Comparison of ENCODE assay signal across 40 cellular contexts in the genomic region with DNA sequence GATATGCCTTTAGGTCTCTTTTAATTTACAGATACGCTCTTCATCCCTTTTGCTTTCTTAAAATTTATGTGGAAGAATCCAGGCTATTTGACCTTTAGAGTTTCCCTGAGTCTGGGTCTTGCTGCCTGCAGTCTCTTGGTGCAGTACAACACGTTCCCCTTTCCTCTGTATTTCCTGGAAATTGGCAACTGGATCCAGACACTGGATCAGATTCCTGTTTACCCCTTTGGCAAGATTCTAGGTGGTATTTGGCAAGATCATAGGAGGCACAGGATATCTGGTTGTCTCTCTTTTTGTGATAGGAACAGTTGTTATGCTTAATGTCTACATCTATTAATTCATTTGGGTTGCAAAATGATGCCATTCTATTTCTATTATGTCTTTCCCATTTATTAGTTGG.
"Had no signal": no experiment of that assay in that cellular context is flagged by ENCODE, and none has a peak within 500 bp of the region (broad histone marks: within the 10 kb centered on the region; RNA-seq: fewer than 3 reads in every experiment).

No MANE protein-coding gene starts in this region.

- FAIRE-seq: astrocyte, bronchial epithelial cell had no signal

- H3K9me3 ChIP-seq: adrenal gland, ascending aorta, body of pancreas, breast epithelium had no signal

- H3K4me3 ChIP-seq: adrenal gland, ascending aorta, body of pancreas, breast epithelium, cardiac muscle cell had no signal

- H3K36me3 Mint-ChIP-seq: activated naive CD4-positive, alpha-beta T cell treated with anti-CD3 and anti-CD28 coated beads, Interleukin-2, amount 10 ng/mL, durations not matched to agents 7 days and 5 days; activated naive CD4-positive, alpha-beta T cell treated with anti-CD3 and anti-CD28 coated beads, Interleukin-2, amount 50 U/mL, for 24 hours; activated naive CD4-positive, alpha-beta T cell treated with anti-CD3 and anti-CD28 coated beads, Interleukin-2, amount 50 U/mL, for 72 hours; activated naive CD8-positive, alpha-beta T cell; activated naive CD8-positive, alpha-beta T cell treated with anti-CD3 and anti-CD28 coated beads for 36 hours; activated naive CD8-positive, alpha-beta T cell treated with anti-CD3 and anti-CD28 coated beads, Interleukin-2, amount 10 ng/mL, durations not matched to agents 7 days and 5 days; brain had no signal

- H3K36me3 ChIP-seq: adrenal gland, ascending aorta, brain microvascular endothelial cell, breast epithelium, cardiac muscle cell had no signal

- H3K27me3 ChIP-seq: adrenal gland, ascending aorta, body of pancreas, brain microvascular endothelial cell, breast epithelium, cardiac muscle cell had no signal

- H3K27ac ChIP-seq: adrenal gland, ascending aorta, body of pancreas, brain microvascular endothelial cell, breast epithelium, cardiac muscle cell had no signal

- ATAC-seq: activated naive CD4-positive, alpha-beta T cell treated with anti-CD3 and anti-CD28 coated beads, Interleukin-2, amount 50 U/mL, for 72 hours; activated naive CD8-positive, alpha-beta T cell treated with anti-CD3 and anti-CD28 coated beads, Interleukin-2, amount 50 U/mL, for 24 hours; activated T-cell treated with anti-CD3 and anti-CD28 coated beads, Interleukin-2, amount 50 U/mL, for 4 hours; activated T-cell treated with anti-CD3 and anti-CD28 coated beads, Interleukin-2, amount 50 U/mL, for 72 hours; activated T-helper 17 cell treated with anti-CD3 and anti-CD28 coated beads, Interleukin-2, amount 50 U/mL, for 72 hours; body of pancreas had no signal

- H3K4me1 ChIP-seq: ascending aorta, breast epithelium had no signal

- DNase-seq: activated effector memory CD4-positive, alpha-beta T cell treated with anti-CD3 and anti-CD28 coated beads, Interleukin-2, amount 50 U/mL, for 16 hours; activated effector memory CD4-positive, alpha-beta T cell treated with Interleukin-2 at 50 U/mL for 16 hours; activated gamma-delta T cell; activated gamma-delta T cell treated with Interleukin-2 at 50 U/mL for 16 hours; activated naive CD4-positive, alpha-beta T cell; activated naive CD4-positive, alpha-beta T cell treated with anti-CD3 and anti-CD28 coated beads for 36 hours; activated naive CD4-positive, alpha-beta T cell treated with anti-CD3 and anti-CD28 coated beads, Interleukin-2, amount 10 ng/mL, durations not matched to agents 7 days and 5 days; activated naive CD4-positive, alpha-beta T cell treated with anti-CD3 and anti-CD28 coated beads, Interleukin-2, amount 50 U/mL, for 16 hours; activated naive CD4-positive, alpha-beta T cell treated with Interleukin-2 at 50 U/mL for 16 hours; activated naive CD8-positive, alpha-beta T cell treated with anti-CD3 and anti-CD28 coated beads for 36 hours; activated naive CD8-positive, alpha-beta T cell treated with anti-CD3 and anti-CD28 coated beads, Interleukin-2, amount 10 ng/mL, durations not matched to agents 7 days and 5 days; activated naive CD8-positive, alpha-beta T cell treated with anti-CD3 and anti-CD28 coated beads, Interleukin-2, amount 50 U/mL, for 24 hours; activated T-cell treated with anti-CD3 and anti-CD28 coated beads, Interleukin-2, amount 50 U/mL, for 1 hour; activated T-cell treated with anti-CD3 and anti-CD28 coated beads, Interleukin-2, amount 50 U/mL, for 24 hours; activated T-cell treated with anti-CD3 and anti-CD28 coated beads, Interleukin-2, amount 50 U/mL, for 4 hours; activated T-cell treated with anti-CD3 and anti-CD28 coated beads, Interleukin-2, amount 50 U/mL, for 48 hours; activated T-cell treated with anti-CD3 and anti-CD28 coated beads, Interleukin-2, amount 50 U/mL, for 72 hours; adrenal gland; amniotic stem cell; amygdala; anterior cingulate cortex; aorta; body of pancreas; brain microvascular endothelial cell; caudate nucleus; central memory CD4-positive, alpha-beta T cell; cerebellar nuclear complex had no signal

- H3K27ac Mint-ChIP-seq: activated naive CD4-positive, alpha-beta T cell treated with anti-CD3 and anti-CD28 coated beads for 36 hours; activated naive CD4-positive, alpha-beta T cell treated with anti-CD3 and anti-CD28 coated beads, Interleukin-2, amount 10 ng/mL, durations not matched to agents 7 days and 5 days; activated naive CD4-positive, alpha-beta T cell treated with anti-CD3 and anti-CD28 coated beads, Interleukin-2, amount 50 U/mL, for 24 hours; activated naive CD4-positive, alpha-beta T cell treated with anti-CD3 and anti-CD28 coated beads, Interleukin-2, amount 50 U/mL, for 72 hours; activated naive CD8-positive, alpha-beta T cell; activated naive CD8-positive, alpha-beta T cell treated with anti-CD3 and anti-CD28 coated beads for 36 hours; activated naive CD8-positive, alpha-beta T cell treated with anti-CD3 and anti-CD28 coated beads, Interleukin-2, amount 10 ng/mL, durations not matched to agents 7 days and 5 days; activated naive CD8-positive, alpha-beta T cell treated with anti-CD3 and anti-CD28 coated beads, Interleukin-2, amount 50 U/mL, for 24 hours; activated T-cell treated with anti-CD3 and anti-CD28 coated beads, Interleukin-2, amount 50 U/mL, for 24 hours; activated T-cell treated with anti-CD3 and anti-CD28 coated beads, Interleukin-2, amount 50 U/mL, for 72 hours; activated T-helper 1 cell treated with anti-CD3 and anti-CD28 coated beads, Interleukin-12 subunit alpha, Interleukin-12 subunit beta, Interleukin-2, Interleukin-4 antibody, amounts not matched to agents 30 ng/mL and 10 ng/mL and 1 ng/mL, durations not matched to agents 14 hours and 24 hours and 36 hours; activated T-helper 17 cell treated with anti-CD3 and anti-CD28 coated beads, Interleukin-2, amount 50 U/mL, for 72 hours; activated T-helper 2 cell treated with anti-CD3 and anti-CD28 coated beads, Interferon-gamma antibody, Interleukin-2, Interleukin-4, amounts not matched to agents 10 μg/mL and 5 μg/mL and 100 μg/mL, durations not matched to agents 14 hours and 24 hours and 36 hours; brain had no signal

- H3K4me3 Mint-ChIP-seq: activated naive CD4-positive, alpha-beta T cell treated with anti-CD3 and anti-CD28 coated beads for 36 hours; activated naive CD4-positive, alpha-beta T cell treated with anti-CD3 and anti-CD28 coated beads, Interleukin-2, amount 10 ng/mL, durations not matched to agents 7 days and 5 days; activated naive CD4-positive, alpha-beta T cell treated with anti-CD3 and anti-CD28 coated beads, Interleukin-2, amount 50 U/mL, for 24 hours; activated naive CD8-positive, alpha-beta T cell; activated naive CD8-positive, alpha-beta T cell treated with anti-CD3 and anti-CD28 coated beads for 36 hours; activated naive CD8-positive, alpha-beta T cell treated with anti-CD3 and anti-CD28 coated beads, Interleukin-2, amount 10 ng/mL, durations not matched to agents 7 days and 5 days; activated naive CD8-positive, alpha-beta T cell treated with anti-CD3 and anti-CD28 coated beads, Interleukin-2, amount 50 U/mL, for 24 hours; activated T-cell treated with anti-CD3 and anti-CD28 coated beads, Interleukin-2, amount 50 U/mL, for 24 hours; activated T-cell treated with anti-CD3 and anti-CD28 coated beads, Interleukin-2, amount 50 U/mL, for 4 hours; activated T-cell treated with anti-CD3 and anti-CD28 coated beads, Interleukin-2, amount 50 U/mL, for 72 hours; activated T-helper 1 cell treated with anti-CD3 and anti-CD28 coated beads, Interleukin-12 subunit alpha, Interleukin-12 subunit beta, Interleukin-2, Interleukin-4 antibody, amounts not matched to agents 30 ng/mL and 10 ng/mL and 1 ng/mL, durations not matched to agents 14 hours and 24 hours and 36 hours; activated T-helper 17 cell treated with anti-CD3 and anti-CD28 coated beads, Interleukin-2, amount 50 U/mL, for 72 hours; brain; central memory CD8-positive, alpha-beta T cell had no signal

- H3K4me1 Mint-ChIP-seq: activated naive CD4-positive, alpha-beta T cell treated with anti-CD3 and anti-CD28 coated beads, Interleukin-2, amount 10 ng/mL, durations not matched to agents 7 days and 5 days; activated naive CD4-positive, alpha-beta T cell treated with anti-CD3 and anti-CD28 coated beads, Interleukin-2, amount 50 U/mL, for 24 hours; activated naive CD8-positive, alpha-beta T cell treated with anti-CD3 and anti-CD28 coated beads for 36 hours; activated naive CD8-positive, alpha-beta T cell treated with anti-CD3 and anti-CD28 coated beads, Interleukin-2, amount 10 ng/mL, durations not matched to agents 7 days and 5 days; central memory CD8-positive, alpha-beta T cell had no signal

- H3K9me3 Mint-ChIP-seq: activated naive CD4-positive, alpha-beta T cell treated with anti-CD3 and anti-CD28 coated beads for 36 hours; activated naive CD4-positive, alpha-beta T cell treated with anti-CD3 and anti-CD28 coated beads, Interleukin-2, amount 10 ng/mL, durations not matched to agents 7 days and 5 days; activated naive CD4-positive, alpha-beta T cell treated with anti-CD3 and anti-CD28 coated beads, Interleukin-2, amount 50 U/mL, for 24 hours; activated naive CD4-positive, alpha-beta T cell treated with anti-CD3 and anti-CD28 coated beads, Interleukin-2, amount 50 U/mL, for 72 hours; activated naive CD8-positive, alpha-beta T cell treated with anti-CD3 and anti-CD28 coated beads for 36 hours; activated naive CD8-positive, alpha-beta T cell treated with anti-CD3 and anti-CD28 coated beads, Interleukin-2, amount 10 ng/mL, durations not matched to agents 7 days and 5 days; activated naive CD8-positive, alpha-beta T cell treated with anti-CD3 and anti-CD28 coated beads, Interleukin-2, amount 50 U/mL, for 24 hours; activated T-cell treated with anti-CD3 and anti-CD28 coated beads, Interleukin-2, amount 50 U/mL, for 24 hours; activated T-cell treated with anti-CD3 and anti-CD28 coated beads, Interleukin-2, amount 50 U/mL, for 4 hours; activated T-cell treated with anti-CD3 and anti-CD28 coated beads, Interleukin-2, amount 50 U/mL, for 72 hours; activated T-helper 1 cell treated with anti-CD3 and anti-CD28 coated beads, Interleukin-12 subunit alpha, Interleukin-12 subunit beta, Interleukin-2, Interleukin-4 antibody, amounts not matched to agents 30 ng/mL and 10 ng/mL and 1 ng/mL, durations not matched to agents 14 hours and 24 hours and 36 hours; activated T-helper 17 cell treated with anti-CD3 and anti-CD28 coated beads, Interleukin-2, amount 50 U/mL, for 72 hours; activated T-helper 2 cell treated with anti-CD3 and anti-CD28 coated beads, Interferon-gamma antibody, Interleukin-2, Interleukin-4, amounts not matched to agents 10 μg/mL and 5 μg/mL and 100 μg/mL, durations not matched to agents 14 hours and 24 hours and 36 hours; brain; central memory CD8-positive, alpha-beta T cell had no signal
